In genomic region chr12:51368640-51369517, GRCh38 we compare ENCODE assay signal across 1 cellular context.
A peak's percentile ranks its signal among the peaks of the same experiment; 100 is the strongest.
TF ChIP-seq lines count a peak whose summit lies in the region.

No MANE protein-coding gene starts in this region.

TF ChIP-seq in K562, 482 proteins besides CTCF, POLR2A, EP300 and RAD21 (continued from another document and continues in another):
- TF ChIP-seq, protein P1, sequence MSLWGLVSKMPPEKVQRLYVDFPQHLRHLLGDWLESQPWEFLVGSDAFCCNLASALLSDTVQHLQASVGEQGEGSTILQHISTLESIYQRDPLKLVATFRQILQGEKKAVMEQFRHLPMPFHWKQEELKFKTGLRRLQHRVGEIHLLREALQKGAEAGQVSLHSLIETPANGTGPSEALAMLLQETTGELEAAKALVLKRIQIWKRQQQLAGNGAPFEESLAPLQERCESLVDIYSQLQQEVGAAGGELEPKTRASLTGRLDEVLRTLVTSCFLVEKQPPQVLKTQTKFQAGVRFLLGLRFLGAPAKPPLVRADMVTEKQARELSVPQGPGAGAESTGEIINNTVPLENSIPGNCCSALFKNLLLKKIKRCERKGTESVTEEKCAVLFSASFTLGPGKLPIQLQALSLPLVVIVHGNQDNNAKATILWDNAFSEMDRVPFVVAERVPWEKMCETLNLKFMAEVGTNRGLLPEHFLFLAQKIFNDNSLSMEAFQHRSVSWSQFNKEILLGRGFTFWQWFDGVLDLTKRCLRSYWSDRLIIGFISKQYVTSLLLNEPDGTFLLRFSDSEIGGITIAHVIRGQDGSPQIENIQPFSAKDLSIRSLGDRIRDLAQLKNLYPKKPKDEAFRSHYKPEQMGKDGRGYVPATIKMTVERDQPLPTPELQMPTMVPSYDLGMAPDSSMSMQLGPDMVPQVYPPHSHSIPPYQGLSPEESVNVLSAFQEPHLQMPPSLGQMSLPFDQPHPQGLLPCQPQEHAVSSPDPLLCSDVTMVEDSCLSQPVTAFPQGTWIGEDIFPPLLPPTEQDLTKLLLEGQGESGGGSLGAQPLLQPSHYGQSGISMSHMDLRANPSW (CRISPR knock-in tag; IDR thresholded peaks at IDR 0.05), result no peak
- TF ChIP-seq, protein P2, sequence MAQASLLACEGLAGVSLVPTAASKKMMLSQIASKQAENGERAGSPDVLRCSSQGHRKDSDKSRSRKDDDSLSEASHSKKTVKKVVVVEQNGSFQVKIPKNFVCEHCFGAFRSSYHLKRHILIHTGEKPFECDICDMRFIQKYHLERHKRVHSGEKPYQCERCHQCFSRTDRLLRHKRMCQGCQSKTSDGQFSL (CRISPR knock-in tag; IDR thresholded peaks at IDR 0.05), result no peak
- TF ChIP-seq, protein P2 (tag; IDR thresholded peaks at IDR 0.05), result no peak
- TF ChIP-seq THRB (CRISPR knock-in tag; conservative IDR thresholded peaks at IDR 0.05), result no peak
- TF ChIP-seq PRMT5 (CRISPR knock-in tag; IDR thresholded peaks at IDR 0.05), result no peak
- TF ChIP-seq ZNF124 (CRISPR knock-in tag; IDR thresholded peaks at IDR 0.05), result no peak
- no peak for TF ChIP-seq NCOA2 (IDR thresholded peaks at IDR 0.05; ENCODE audit: partially characterized antibody in 2 of 2)
- TF ChIP-seq ZBTB34 (CRISPR knock-in tag; IDR thresholded peaks at IDR 0.05), result no peak
- peak in 1 of 3 experiments; percentile 35 for TF ChIP-seq YY1 (IDR thresholded peaks at IDR 0.05; ENCODE audit: borderline replicate concordance in 1 of 3, control insufficient read depth in 1 of 3, extremely low read depth in 1 of 3, insufficient read depth in 3 of 3, insufficient read length in 1 of 3, insufficient replicate concordance in 2 of 3, low read depth in 1 of 3, low read length in 2 of 3)
- 0 out of 2 replicates have a peak, but pooled peaks have one; percentile 40 for TF ChIP-seq MYNN (IDR thresholded peaks at IDR 0.05)
- TF ChIP-seq MYNN (CRISPR knock-in tag; IDR thresholded peaks at IDR 0.05), result no peak
- peak; percentile 45; the same call in 1 of the 2 replicates for TF ChIP-seq L3MBTL2 (IDR thresholded peaks at IDR 0.05)
- no peak for TF ChIP-seq ZNF408 (CRISPR knock-in tag; IDR thresholded peaks at IDR 0.05; ENCODE audit: low read depth)
- no peak for TF ChIP-seq MCM3 (IDR thresholded peaks at IDR 0.05)
- no peak for TF ChIP-seq ZNF146 (CRISPR knock-in tag; IDR thresholded peaks at IDR 0.05; ENCODE audit: unreplicated experiment)
- TF ChIP-seq TBP (optimal IDR thresholded peaks at IDR 0.05; ENCODE audit: low read depth, low read length), result no peak
- peak; percentile 85 for TF ChIP-seq HMGN3 (IDR thresholded peaks at IDR 0.05; ENCODE audit: borderline replicate concordance, extremely low read depth, insufficient read length, low read depth, low read length)
- TF ChIP-seq, protein P3, sequence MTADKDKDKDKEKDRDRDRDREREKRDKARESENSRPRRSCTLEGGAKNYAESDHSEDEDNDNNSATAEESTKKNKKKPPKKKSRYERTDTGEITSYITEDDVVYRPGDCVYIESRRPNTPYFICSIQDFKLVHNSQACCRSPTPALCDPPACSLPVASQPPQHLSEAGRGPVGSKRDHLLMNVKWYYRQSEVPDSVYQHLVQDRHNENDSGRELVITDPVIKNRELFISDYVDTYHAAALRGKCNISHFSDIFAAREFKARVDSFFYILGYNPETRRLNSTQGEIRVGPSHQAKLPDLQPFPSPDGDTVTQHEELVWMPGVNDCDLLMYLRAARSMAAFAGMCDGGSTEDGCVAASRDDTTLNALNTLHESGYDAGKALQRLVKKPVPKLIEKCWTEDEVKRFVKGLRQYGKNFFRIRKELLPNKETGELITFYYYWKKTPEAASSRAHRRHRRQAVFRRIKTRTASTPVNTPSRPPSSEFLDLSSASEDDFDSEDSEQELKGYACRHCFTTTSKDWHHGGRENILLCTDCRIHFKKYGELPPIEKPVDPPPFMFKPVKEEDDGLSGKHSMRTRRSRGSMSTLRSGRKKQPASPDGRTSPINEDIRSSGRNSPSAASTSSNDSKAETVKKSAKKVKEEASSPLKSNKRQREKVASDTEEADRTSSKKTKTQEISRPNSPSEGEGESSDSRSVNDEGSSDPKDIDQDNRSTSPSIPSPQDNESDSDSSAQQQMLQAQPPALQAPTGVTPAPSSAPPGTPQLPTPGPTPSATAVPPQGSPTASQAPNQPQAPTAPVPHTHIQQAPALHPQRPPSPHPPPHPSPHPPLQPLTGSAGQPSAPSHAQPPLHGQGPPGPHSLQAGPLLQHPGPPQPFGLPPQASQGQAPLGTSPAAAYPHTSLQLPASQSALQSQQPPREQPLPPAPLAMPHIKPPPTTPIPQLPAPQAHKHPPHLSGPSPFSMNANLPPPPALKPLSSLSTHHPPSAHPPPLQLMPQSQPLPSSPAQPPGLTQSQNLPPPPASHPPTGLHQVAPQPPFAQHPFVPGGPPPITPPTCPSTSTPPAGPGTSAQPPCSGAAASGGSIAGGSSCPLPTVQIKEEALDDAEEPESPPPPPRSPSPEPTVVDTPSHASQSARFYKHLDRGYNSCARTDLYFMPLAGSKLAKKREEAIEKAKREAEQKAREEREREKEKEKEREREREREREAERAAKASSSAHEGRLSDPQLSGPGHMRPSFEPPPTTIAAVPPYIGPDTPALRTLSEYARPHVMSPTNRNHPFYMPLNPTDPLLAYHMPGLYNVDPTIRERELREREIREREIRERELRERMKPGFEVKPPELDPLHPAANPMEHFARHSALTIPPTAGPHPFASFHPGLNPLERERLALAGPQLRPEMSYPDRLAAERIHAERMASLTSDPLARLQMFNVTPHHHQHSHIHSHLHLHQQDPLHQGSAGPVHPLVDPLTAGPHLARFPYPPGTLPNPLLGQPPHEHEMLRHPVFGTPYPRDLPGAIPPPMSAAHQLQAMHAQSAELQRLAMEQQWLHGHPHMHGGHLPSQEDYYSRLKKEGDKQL (CRISPR knock-in tag; IDR thresholded peaks at IDR 0.05; ENCODE audit: borderline replicate concordance), result no peak
- TF ChIP-seq TFAP4 (CRISPR knock-in tag; IDR thresholded peaks at IDR 0.05; ENCODE audit: borderline replicate concordance), result peak; percentile 72; the same call in 1 of the 2 replicates
- TF ChIP-seq, protein P4, sequence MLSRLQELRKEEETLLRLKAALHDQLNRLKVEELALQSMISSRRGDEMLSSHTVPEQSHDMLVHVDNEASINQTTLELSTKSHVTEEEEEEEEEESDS (CRISPR knock-in tag; IDR thresholded peaks at IDR 0.05), result no peak
- peak in 1 of 2 experiments; percentile 92; a peak in 2 of 4 replicates for TF ChIP-seq ETV6 (IDR thresholded peaks at IDR 0.05; ENCODE audit: borderline replicate concordance in 1 of 2, low read depth in 2 of 2, low read length in 1 of 2)
- no peak for TF ChIP-seq ETV6 (CRISPR knock-in tag; IDR thresholded peaks at IDR 0.05; ENCODE audit: borderline replicate concordance)
- TF ChIP-seq NUFIP1 (IDR thresholded peaks at IDR 0.05; ENCODE audit: partially characterized antibody), result no peak
- no peak for TF ChIP-seq TCF7L2 (IDR thresholded peaks at IDR 0.05; ENCODE audit: low read depth, low read length)
- TF ChIP-seq RBM34 (IDR thresholded peaks at IDR 0.05; ENCODE audit: borderline replicate concordance, insufficient read depth, low read length), result no peak
- TF ChIP-seq ZNF24 (IDR thresholded peaks at IDR 0.05), result no peak; the same call in 1 of the 2 replicates
- no peak for TF ChIP-seq KAT8 (IDR thresholded peaks at IDR 0.05; ENCODE audit: low read depth)
- no peak for TF ChIP-seq ZNF23 (CRISPR knock-in tag; IDR thresholded peaks at IDR 0.05)
- TF ChIP-seq ZNF639 (CRISPR knock-in tag; conservative IDR thresholded peaks at IDR 0.05 in 1 of 2, IDR thresholded peaks at IDR 0.05 in 1 of 2), result peak in 1 of 2 experiments; percentile 69; a peak in 2 of 4 replicates
- TF ChIP-seq TFAM (CRISPR knock-in tag; conservative IDR thresholded peaks at IDR 0.05), result no peak
- TF ChIP-seq ZSCAN29 (IDR thresholded peaks at IDR 0.05), result no peak
- TF ChIP-seq NR0B1 (IDR thresholded peaks at IDR 0.05; ENCODE audit: partially characterized antibody), result no peak
- peak; percentile 51; the same call in 1 of the 2 replicates for TF ChIP-seq TARDBP (IDR thresholded peaks at IDR 0.05)
- TF ChIP-seq ZNF511 (CRISPR knock-in tag; IDR thresholded peaks at IDR 0.05), result 0 out of 2 replicates have a peak, but pooled peaks have one; percentile 33
- TF ChIP-seq, protein P5, sequence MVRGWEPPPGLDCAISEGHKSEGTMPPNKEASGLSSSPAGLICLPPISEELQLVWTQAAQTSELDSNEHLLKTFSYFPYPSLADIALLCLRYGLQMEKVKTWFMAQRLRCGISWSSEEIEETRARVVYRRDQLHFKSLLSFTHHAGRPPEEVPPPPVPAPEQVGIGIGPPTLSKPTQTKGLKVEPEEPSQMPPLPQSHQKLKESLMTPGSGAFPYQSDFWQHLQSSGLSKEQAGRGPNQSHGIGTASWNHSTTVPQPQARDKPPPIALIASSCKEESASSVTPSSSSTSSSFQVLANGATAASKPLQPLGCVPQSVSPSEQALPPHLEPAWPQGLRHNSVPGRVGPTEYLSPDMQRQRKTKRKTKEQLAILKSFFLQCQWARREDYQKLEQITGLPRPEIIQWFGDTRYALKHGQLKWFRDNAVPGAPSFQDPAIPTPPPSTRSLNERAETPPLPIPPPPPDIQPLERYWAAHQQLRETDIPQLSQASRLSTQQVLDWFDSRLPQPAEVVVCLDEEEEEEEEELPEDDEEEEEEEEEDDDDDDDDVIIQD (CRISPR knock-in tag; IDR thresholded peaks at IDR 0.05), result no peak
- TF ChIP-seq ZZZ3 (IDR thresholded peaks at IDR 0.05), result no peak
- TF ChIP-seq BRCA1 (IDR thresholded peaks at IDR 0.05), result no peak
- TF ChIP-seq BRCA1 (CRISPR knock-in tag; IDR thresholded peaks at IDR 0.05), result no peak
- no peak for TF ChIP-seq FUS (optimal IDR thresholded peaks at IDR 0.05; ENCODE audit: low read depth, low read length)
- TF ChIP-seq, protein P6, sequence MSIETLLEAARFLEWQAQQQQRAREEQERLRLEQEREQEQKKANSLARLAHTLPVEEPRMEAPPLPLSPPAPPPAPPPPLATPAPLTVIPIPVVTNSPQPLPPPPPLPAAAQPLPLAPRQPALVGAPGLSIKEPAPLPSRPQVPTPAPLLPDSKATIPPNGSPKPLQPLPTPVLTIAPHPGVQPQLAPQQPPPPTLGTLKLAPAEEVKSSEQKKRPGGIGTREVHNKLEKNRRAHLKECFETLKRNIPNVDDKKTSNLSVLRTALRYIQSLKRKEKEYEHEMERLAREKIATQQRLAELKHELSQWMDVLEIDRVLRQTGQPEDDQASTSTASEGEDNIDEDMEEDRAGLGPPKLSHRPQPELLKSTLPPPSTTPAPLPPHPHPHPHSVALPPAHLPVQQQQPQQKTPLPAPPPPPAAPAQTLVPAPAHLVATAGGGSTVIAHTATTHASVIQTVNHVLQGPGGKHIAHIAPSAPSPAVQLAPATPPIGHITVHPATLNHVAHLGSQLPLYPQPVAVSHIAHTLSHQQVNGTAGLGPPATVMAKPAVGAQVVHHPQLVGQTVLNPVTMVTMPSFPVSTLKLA (conservative IDR thresholded peaks at IDR 0.05), result 0 out of 4 replicates have a peak, but pooled peaks of 1 of the 2 experiments have one; percentile 38
- no peak for TF ChIP-seq JUN (IDR thresholded peaks at IDR 0.05; ENCODE audit: borderline replicate concordance, low read depth, low read length)
- TF ChIP-seq JUN (CRISPR knock-in tag; IDR thresholded peaks at IDR 0.05; ENCODE audit: borderline replicate concordance), result no peak
- no peak for TF ChIP-seq MAFK (IDR thresholded peaks at IDR 0.05; ENCODE audit: low read length)
